14 cellular contexts compared by ENCODE assay signal in genomic region chr1:21926814-21927530, GRCh38. TPM values are rescaled to one million over a fixed set of nuclear protein-coding genes. Genes with fewer than 3 reads are reported as not detected.
DNase-seq lines count a peak whose midpoint lies in the region; ATAC-seq and TF ChIP-seq lines count a peak whose summit lies in the region.
"Had no signal": no experiment of that assay in that cellular context is flagged by ENCODE, and none has a peak within 500 bp of the region (broad histone marks: within the 10 kb centered on the region; RNA-seq: fewer than 3 reads in every experiment).

No MANE protein-coding gene starts in this region.

- no peak for DNase-seq in esophagus squamous epithelium (lab: John Stamatoyannopoulos, UW)
- DNase-seq in central memory CD4-positive, alpha-beta T cell, result no peak
- DNase-seq in endodermal cell, result no peak
- DNase-seq in NCI-H1048 (lab: John Stamatoyannopoulos, UW), result no peak
- DNase-seq: activated CD4-positive, alpha-beta T cell treated with anti-CD3 and anti-CD28 coated beads for 36 hours; activated naive CD4-positive, alpha-beta T cell treated with anti-CD3 and anti-CD28 coated beads, Interleukin-2, amount 50 U/mL, for 16 hours; NCI-H2029 treated with DMSO at 0.1 percent for 48 hours; SHP77 had no signal

- H3K9ac ChIP-seq in endodermal cell (ENCODE audit: extremely low read depth, low read length, poor library complexity, severe bottlenecking), result no peak overlapping the region

- H3K27ac ChIP-seq in HEK293 (ENCODE audit: extremely low read depth, low read depth, low read length), result no peak overlapping the region
- peak overlapping the region; percentile 75 to 97 (median 92) for H3K27ac ChIP-seq in esophagus squamous epithelium
- peak overlapping the region; percentile 87 for H3K27ac ChIP-seq in muscle layer of duodenum (ENCODE audit: low read length)
- H3K27ac ChIP-seq in thymus (ENCODE audit: low read depth), result peak overlapping the region; percentile 15
- H3K27ac ChIP-seq in endodermal cell (ENCODE audit: low read depth, low read length), result no peak overlapping the region

- no peak for TF ChIP-seq POLR2A in esophagus squamous epithelium (IDR thresholded peaks at IDR 0.05)

- no peak overlapping the region for H3K4me3 Mint-ChIP-seq in endodermal cell
- H3K4me3 Mint-ChIP-seq: activated CD4-positive, alpha-beta T cell treated with anti-CD3 and anti-CD28 coated beads for 36 hours had no signal

- TF ChIP-seq CTCF in HEK293 (tag by site-specific recombination; IDR thresholded peaks at IDR 0.05) (no peak), esophagus squamous epithelium (IDR thresholded peaks at IDR 0.05) (no peak), endodermal cell (conservative IDR thresholded peaks at IDR 0.05) (no peak)

- H3K4me1 Mint-ChIP-seq in endodermal cell, result peaks cover 53% of the 10 kb centered on the region
- H3K4me1 Mint-ChIP-seq: activated CD4-positive, alpha-beta T cell treated with anti-CD3 and anti-CD28 coated beads for 36 hours had no signal

- H3K9me3 Mint-ChIP-seq in endodermal cell, result no peaks in the 10 kb centered on the region

- POLR2A ChIA-PET in HEK293 (lab: Yijun Ruan, JAX), result no interaction called here

- H3K36me3 ChIP-seq in HEK293 (ENCODE audit: control insufficient read depth in 2 of 2, insufficient read depth in 1 of 2, low read length in 2 of 2), result no peaks in the 10 kb centered on the region
- peaks cover 0 to 10% (median 0%) of the 10 kb centered on the region in 3 donors for H3K36me3 ChIP-seq in esophagus squamous epithelium
- no peaks in the 10 kb centered on the region for H3K36me3 ChIP-seq in muscle layer of duodenum (ENCODE audit: control insufficient read depth in 1 of 2, insufficient read depth in 2 of 2, low read length in 2 of 2)
- H3K36me3 ChIP-seq in thymus (ENCODE audit: control insufficient read depth, insufficient read depth), result no peaks in the 10 kb centered on the region
- peaks cover 66% of the 10 kb centered on the region for H3K36me3 ChIP-seq in endodermal cell (ENCODE audit: control insufficient read depth, insufficient read depth, low read length)

- 50 to 54% methylated on average over 9 to 11 of the region's 11 CpGs for WGBS in esophagus squamous epithelium, 2 donors
- WGBS in thymus, result 91% methylated on average over 11 of the region's 11 CpGs
- 83 to 86% methylated on average over 1 to 11 of the region's 11 CpGs for WGBS in endodermal cell (ENCODE audit: insufficient coverage in 1 of 2, insufficient read length in 1 of 2), 2 experiments

- H3K27me3 Mint-ChIP-seq in endodermal cell (ENCODE audit: insufficient read depth), result no peaks in the 10 kb centered on the region
- H3K27me3 Mint-ChIP-seq: activated CD4-positive, alpha-beta T cell treated with anti-CD3 and anti-CD28 coated beads for 36 hours had no signal

- no peak for ATAC-seq in HG02798 (IDR thresholded peaks at IDR 0.05; ENCODE audit: poor library complexity, unreplicated experiment)
- ATAC-seq: activated CD4-positive, alpha-beta T cell treated with anti-CD3 and anti-CD28 coated beads for 36 hours; HCT116 had no signal

- peaks cover 36% of the 10 kb centered on the region for H3K36me3 Mint-ChIP-seq in endodermal cell (ENCODE audit: low read depth)

- H3K4me3 ChIP-seq in HEK293 (ENCODE audit: low read depth, low read length) (no peak overlapping the region), esophagus squamous epithelium (peak overlapping the region in 1 of 4 donors; percentile 30), muscle layer of duodenum (ENCODE audit: low read depth in 1 of 2, low read length in 2 of 2) (peak overlapping the region in 1 of 2 donors; percentile 20), thymus (ENCODE audit: low read length) (no peak overlapping the region), endodermal cell (ENCODE audit: low read length) (no peak overlapping the region)

- H3K9me3 ChIP-seq in HEK293 (ENCODE audit: control insufficient read depth, insufficient read depth, low read depth, low read length) (no peaks in the 10 kb centered on the region), esophagus squamous epithelium (no peaks in the 10 kb centered on the region), muscle layer of duodenum (ENCODE audit: control insufficient read depth in 1 of 2, low read length in 2 of 2) (no peaks in the 10 kb centered on the region), thymus (ENCODE audit: control insufficient read depth) (no peaks in the 10 kb centered on the region), endodermal cell (ENCODE audit: control insufficient read depth, low read length) (no peaks in the 10 kb centered on the region)

- CTCF ChIA-PET in HEK293 (lab: Yijun Ruan, JAX), result interaction anchor here (0.5 kb wide), 1 partner anchor 103 kb away, joined by 3 read pairs; no protein-coding TSS in a partner anchor

- intact Hi-C loops in esophagus squamous epithelium (cut with DNase I), result no loop called here

- no peaks in the 10 kb centered on the region for H3K4me1 ChIP-seq in HEK293 (ENCODE audit: control insufficient read depth, insufficient read depth, low read length)
- peaks cover 44 to 99% (median 81%) of the 10 kb centered on the region in 3 donors for H3K4me1 ChIP-seq in esophagus squamous epithelium
- H3K4me1 ChIP-seq in muscle layer of duodenum (ENCODE audit: control insufficient read depth in 1 of 2, insufficient read depth in 2 of 2, low read length in 2 of 2), result peaks cover 50 to 79% of the 10 kb centered on the region in 2 donors
- no peaks in the 10 kb centered on the region for H3K4me1 ChIP-seq in thymus (ENCODE audit: control insufficient read depth, insufficient read depth, low read length)
- peaks cover 26% of the 10 kb centered on the region for H3K4me1 ChIP-seq in endodermal cell (ENCODE audit: control insufficient read depth, insufficient read depth, low read length)

- no peak overlapping the region for H3K27ac Mint-ChIP-seq in endodermal cell
- H3K27ac Mint-ChIP-seq: activated CD4-positive, alpha-beta T cell treated with anti-CD3 and anti-CD28 coated beads for 36 hours had no signal

- no peaks in the 10 kb centered on the region for H3K27me3 ChIP-seq in esophagus squamous epithelium
- H3K27me3 ChIP-seq in muscle layer of duodenum (ENCODE audit: low read depth, low read length), result no peaks in the 10 kb centered on the region
- no peaks in the 10 kb centered on the region for H3K27me3 ChIP-seq in thymus (ENCODE audit: control insufficient read depth, insufficient read depth)
- no peaks in the 10 kb centered on the region for H3K27me3 ChIP-seq in endodermal cell (ENCODE audit: control insufficient read depth, insufficient read depth, low read length, poor library complexity, severe bottlenecking)

TF ChIP-seq in HEK293, 187 proteins besides CTCF, POLR2A, EP300 and RAD21:
- 0 out of 2 replicates have a peak, but pooled peaks have one; percentile 14 for TF ChIP-seq ZIC2 (tag by site-specific recombination; IDR thresholded peaks at IDR 0.05)
- no peak for TF ChIP-seq ZFP41 (tag by site-specific recombination; IDR thresholded peaks at IDR 0.05; ENCODE audit: borderline replicate concordance)
- TF ChIP-seq ZNF121 (tag by site-specific recombination; IDR thresholded peaks at IDR 0.05), result no peak

RNA-seq across cellular contexts. Expression of gene HSPG2, which starts 10.1 kb away (rescaled TPM):
- total RNA-seq in esophagus squamous epithelium (100 to 1,000 TPM in 1 of 4 donors, 10 to 100 TPM in 3; 44.9 to 107 (median 54.2) TPM), endodermal cell (100 to 1,000 TPM; 222 to 227 TPM)
- 37.3 TPM for polyA plus RNA-seq in thymus
- polyA plus RNA-seq in endodermal cell (2013, experiment 1 of 2), result 74.9 TPM
- polyA plus RNA-seq in endodermal cell (2013, experiment 2 of 2), result 76.7 TPM

RNA-seq across cellular contexts. Expression of gene CELA3B, which starts 49.9 kb away (rescaled TPM):
- total RNA-seq in esophagus squamous epithelium (not detected), endodermal cell (not detected)
- 0.32 TPM for polyA plus RNA-seq in thymus
- polyA plus RNA-seq in endodermal cell (2013, experiment 1 of 2), result not detected
- not detected for polyA plus RNA-seq in endodermal cell (2013, experiment 2 of 2)
- total RNA-seq: activated CD4-positive, alpha-beta T cell treated with anti-CD3 and anti-CD28 coated beads for 36 hours; mononuclear cell had no signal

Comparison
In these comparisons a context has a peak if more than half of its experiments do, and no peak if none do; other contexts are left out.
1. H3K27ac ChIP-seq: peak in esophagus squamous epithelium (4 of 4), muscle layer of duodenum (single experiment) and thymus (single experiment); none in HEK293 (single experiment) and endodermal cell (single experiment).